ENCODE assay signal across 8 cellular contexts in the genomic region with DNA sequence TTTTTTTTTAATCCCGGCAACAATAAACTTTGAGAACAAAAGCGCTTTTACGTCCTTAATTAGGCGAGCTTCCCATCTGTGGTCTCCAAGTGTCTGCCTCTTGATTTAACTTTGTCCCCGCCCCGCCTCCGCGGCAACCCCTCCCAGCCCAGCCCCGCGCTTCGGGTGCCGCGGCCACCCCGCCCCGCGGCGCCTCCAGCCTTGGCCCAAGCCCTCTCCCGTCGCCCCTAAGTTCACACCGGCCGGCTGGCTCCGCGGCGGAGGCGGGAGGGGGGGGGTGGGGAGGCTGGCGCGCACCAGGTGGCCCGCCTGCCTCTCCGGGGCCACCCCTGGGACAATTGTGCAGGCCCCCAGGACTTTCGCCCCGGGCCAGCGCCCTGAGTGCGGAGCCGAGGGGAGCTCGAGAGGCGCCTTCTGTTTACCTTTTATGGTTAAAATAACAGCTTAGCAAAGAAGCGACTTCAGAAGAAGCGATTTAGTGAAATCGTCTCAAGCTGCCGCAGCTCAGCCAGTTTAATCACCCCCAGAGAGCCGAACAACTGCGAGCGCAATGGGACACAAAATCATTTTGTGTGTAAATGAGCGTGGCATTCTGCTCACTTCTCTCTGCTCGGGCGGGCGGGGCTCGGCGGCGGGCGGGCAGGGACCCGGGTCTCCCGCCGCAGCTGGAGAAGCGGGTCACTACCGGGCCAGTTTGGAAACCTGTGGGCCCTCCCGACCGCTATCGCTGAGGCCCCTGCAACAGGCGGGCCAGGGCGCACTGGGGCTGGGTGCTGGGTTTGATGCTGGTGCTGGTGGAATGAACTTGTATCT. TPM values are rescaled to one million over a fixed set of nuclear protein-coding genes. Genes with fewer than 3 reads are reported as not detected.
DNase-seq lines count a peak whose midpoint lies in the region; ATAC-seq and TF ChIP-seq lines count a peak whose summit lies in the region.

No MANE protein-coding gene starts in this region.

- H3K9me3 Mint-ChIP-seq in dendritic cell treated with granulocyte-macrophage colony-stimulating factor and Interleukin-4, amounts not matched to agents 40 ng/mL and 50 ng/mL, for 4 days, result no peaks in the 10 kb centered on the region

- peaks cover 44% of the 10 kb centered on the region for H3K27me3 ChIP-seq in thymus (ENCODE audit: control insufficient read depth, insufficient read depth)

- intact Hi-C loops in dendritic cell treated with granulocyte-macrophage colony-stimulating factor and Interleukin-4, amounts not matched to agents 40 ng/mL and 50 ng/mL, for 4 days (cut with micrococcal nuclease), result loop anchor here (1.0 to 10.0 kb wide), 2 partner anchors 21 to 823 kb away; a partner anchor contains a TSS
- intact Hi-C loops in lower leg skin (cut with DNase I; ENCODE audit: low total_unique reads), result loop anchor here (10.0 kb wide), 1 partner anchor 77 kb away; no protein-coding TSS in a partner anchor

- H3K27ac ChIP-seq in thymus (ENCODE audit: low read depth), result no peak overlapping the region

- peaks cover 3% of the 10 kb centered on the region for H3K4me1 ChIP-seq in thymus (ENCODE audit: control insufficient read depth, insufficient read depth, low read length)

- DNase-seq in OCI-M1 (lab: John Stamatoyannopoulos, UW) (peak; percentile 73), lower leg skin (ENCODE audit: low spot score in 2 of 2) (no peak), cortex of kidney (lab: John Stamatoyannopoulos, UW) (no peak)

- no peaks in the 10 kb centered on the region for H3K36me3 ChIP-seq in thymus (ENCODE audit: control insufficient read depth, insufficient read depth)

- TF ChIP-seq CTCF in lower leg skin (IDR thresholded peaks at IDR 0.05), result no peak

- peak overlapping the region; percentile 89 for H3K27ac Mint-ChIP-seq in dendritic cell treated with granulocyte-macrophage colony-stimulating factor and Interleukin-4, amounts not matched to agents 40 ng/mL and 50 ng/mL, for 4 days

- TF ChIP-seq POLR2A in lower leg skin (IDR thresholded peaks at IDR 0.05), result no peak

- no peaks in the 10 kb centered on the region for H3K9me3 ChIP-seq in thymus (ENCODE audit: control insufficient read depth)

- H3K27me3 Mint-ChIP-seq in dendritic cell treated with granulocyte-macrophage colony-stimulating factor and Interleukin-4, amounts not matched to agents 40 ng/mL and 50 ng/mL, for 4 days, result peaks cover 4% of the 10 kb centered on the region

- H3K4me3 ChIP-seq in GM08714 (ENCODE audit: low read length) (peak overlapping the region; percentile 39; the same call in 1 of the 2 replicates), lower leg skin (ENCODE audit: low read depth, poor library complexity, severe bottlenecking) (peak overlapping the region; percentile 57), thymus (ENCODE audit: low read length) (peak overlapping the region; percentile 34)

- WGBS in lower leg skin, 2 donors, result 4 to 14% methylated on average over 48 to 57 of the region's 61 CpGs
- 32% methylated on average over 61 of the region's 61 CpGs for WGBS in thymus

- H3K4me1 Mint-ChIP-seq in dendritic cell treated with granulocyte-macrophage colony-stimulating factor and Interleukin-4, amounts not matched to agents 40 ng/mL and 50 ng/mL, for 4 days (ENCODE audit: low read depth), result peaks cover 11% of the 10 kb centered on the region

- peaks cover 35% of the 10 kb centered on the region for H3K36me3 Mint-ChIP-seq in dendritic cell treated with granulocyte-macrophage colony-stimulating factor and Interleukin-4, amounts not matched to agents 40 ng/mL and 50 ng/mL, for 4 days (ENCODE audit: low read depth)

- peak overlapping the region; percentile 87 for H3K4me3 Mint-ChIP-seq in dendritic cell treated with granulocyte-macrophage colony-stimulating factor and Interleukin-4, amounts not matched to agents 40 ng/mL and 50 ng/mL, for 4 days

- no peak for ATAC-seq in GM21529 (IDR thresholded peaks at IDR 0.05; ENCODE audit: unreplicated experiment)
- no peak for ATAC-seq in GM19455 (IDR thresholded peaks at IDR 0.05; ENCODE audit: unreplicated experiment)

RNA-seq across cellular contexts. Expression of a gene that starts 1.4 kb away (rescaled TPM):
- total RNA-seq in lower leg skin, result 100 to 1,000 TPM; 140 to 190 (median 164) TPM
- polyA plus RNA-seq in thymus, result 6.2 TPM
